In genomic region chr1:203274603-203275381, GRCh38 we compare ENCODE assay signal across 8 cellular contexts. TPM values are rescaled to one million over a fixed set of nuclear protein-coding genes. Genes with fewer than 3 reads are reported as not detected.
A peak's percentile ranks its signal among the peaks of the same experiment; 100 is the strongest.
DNase-seq lines count a peak whose midpoint lies in the region; ATAC-seq and TF ChIP-seq lines count a peak whose summit lies in the region.

No MANE protein-coding gene starts in this region.

- no peak overlapping the region for H2AFZ ChIP-seq in PC-9

- POLR2A ChIA-PET in PC-9 (lab: Charles Lee; ENCODE audit: unreplicated experiment) = interaction anchor here (0.6 kb wide), 1 partner anchor 11 kb away, joined by 3 read pairs; no protein-coding TSS in a partner anchor

- no peak overlapping the region for H3K4me3 ChIP-seq in esophagus (ENCODE audit: low read depth in 1 of 2, low read length in 2 of 2)
- H3K4me3 ChIP-seq in PC-9 = no peak overlapping the region

- intact Hi-C loops in PC-9 (cut with micrococcal nuclease; ENCODE audit: unreplicated experiment) = loop anchor here (5.0 kb wide), 2 partner anchors 228 to 428 kb away; no protein-coding TSS in a partner anchor

- H3K9me3 ChIP-seq in esophagus (ENCODE audit: control insufficient read depth in 2 of 2, insufficient read depth in 1 of 2, low read depth in 1 of 2, low read length in 1 of 2) (no peaks in the 10 kb centered on the region), PC-9 (ENCODE audit: insufficient read depth, low read depth) (no peaks in the 10 kb centered on the region)

- no peak for ATAC-seq in GM21381 (IDR thresholded peaks at IDR 0.05; ENCODE audit: unreplicated experiment)

- no peaks in the 10 kb centered on the region for H3K79me2 ChIP-seq in PC-9 (ENCODE audit: low read depth)

- WGBS in esophagus, 2 donors = 41 to 53% methylated on average over 12 of the region's 12 CpGs

- H3K36me3 ChIP-seq in esophagus (ENCODE audit: control insufficient read depth in 2 of 2, insufficient read depth in 2 of 2, low read length in 1 of 2) (no peaks in the 10 kb centered on the region), PC-9 (ENCODE audit: low read depth) (no peaks in the 10 kb centered on the region)

- peak overlapping the region; percentile 87 to 98 for H3K27ac ChIP-seq in esophagus (ENCODE audit: low read depth in 2 of 2, low read length in 1 of 2)
- no peak overlapping the region for H3K27ac ChIP-seq in PC-9

- H3K4me1 ChIP-seq in esophagus (ENCODE audit: control insufficient read depth in 2 of 2, insufficient read depth in 2 of 2, low read length in 1 of 2) = peaks cover 6 to 29% of the 10 kb centered on the region in 2 donors
- no peaks in the 10 kb centered on the region for H3K4me1 ChIP-seq in PC-9 (replicated peaks; ENCODE audit: insufficient read depth)

- CTCF ChIA-PET in PC-9 (lab: Charles Lee) = interaction anchor here (0.6 to 1.2 kb wide), 5 partner anchors 60 to 506 kb away, joined by 3 to 8 read pairs (median 4); no protein-coding TSS in a partner anchor

- H3K36me3 Mint-ChIP-seq in nephron (ENCODE audit: low read depth) = no peaks in the 10 kb centered on the region

- no TSS peak for BruUV-seq in PC-9 (replicated peaks; lab: Mats Ljungman, UMichigan)

- no peaks in the 10 kb centered on the region for H4K20me1 ChIP-seq in PC-9 (ENCODE audit: insufficient read depth)

- peak overlapping the region in 2 of 3 experiments; percentile 56 to 66 for H3K4me3 Mint-ChIP-seq in nephron

- no peak overlapping the region for H3K4me2 ChIP-seq in PC-9

- DNase-seq in Ammon's horn (ENCODE audit: low spot score) = peak; percentile 93
- peak; percentile 48 for DNase-seq in NCI-H69 (lab: John Stamatoyannopoulos, UW)
- no peak for DNase-seq in PC-9
- DNase-seq in DMS79 treated with DMSO at 0.1 percent for 48 hours (lab: John Stamatoyannopoulos, UW) = no peak
- no peak for DNase-seq in DMS153 (lab: John Stamatoyannopoulos, UW)

- TF ChIP-seq CTCF in nephron (IDR thresholded peaks at IDR 0.05; ENCODE audit: unreplicated experiment in 3 of 3) (no peak), PC-9 (conservative IDR thresholded peaks at IDR 0.05) (no peak)

- no peaks in the 10 kb centered on the region for H3K9me2 ChIP-seq in PC-9 (ENCODE audit: insufficient read depth)

- H3K27ac Mint-ChIP-seq in nephron = peak overlapping the region; percentile 83 to 99 (median 95)

- no peaks in the 10 kb centered on the region for H3K9me3 Mint-ChIP-seq in nephron

- no peaks in the 10 kb centered on the region for H3K27me3 Mint-ChIP-seq in nephron (ENCODE audit: low read depth)

- H3F3A ChIP-seq in PC-9 (ENCODE audit: insufficient read depth, low read depth) = no peaks in the 10 kb centered on the region

- H3K27me3 ChIP-seq in esophagus (ENCODE audit: control insufficient read depth in 1 of 2, insufficient read depth in 2 of 2, low read length in 2 of 2) = no peaks in the 10 kb centered on the region
- H3K27me3 ChIP-seq in PC-9 (ENCODE audit: insufficient read depth, low read depth) = no peaks in the 10 kb centered on the region

- H3K4me1 Mint-ChIP-seq in nephron = peaks cover 70% of the 10 kb centered on the region

RNA-seq across cellular contexts. Expression of gene BTG2, which starts 30.5 kb away (rescaled TPM):
- polyA plus RNA-seq in esophagus = 10 to 100 TPM in 1 of 2 donors, 1 to 10 TPM in 1; 9.4 to 27.3 TPM
- total RNA-seq in PC-9 (2021) = 11.1 and 13.8 TPM in 2 replicates

RNA-seq across cellular contexts. Expression of gene CHIT1, which starts 45.3 kb away (rescaled TPM):
- polyA plus RNA-seq in esophagus = under 1 TPM in 1 of 2 donors, not detected in 1; 0.01 TPM
- total RNA-seq in PC-9 (2021) = not detected in 2 replicates

Comparison
In these comparisons a context has a peak if more than half of its experiments do, and no peak if none do; other contexts are left out.
1. DNase-seq: peak in Ammon's horn (single experiment) and NCI-H69 (single experiment); none in PC-9 (0 of 2), DMS79 treated with DMSO at 0.1 percent for 48 hours (single experiment) and DMS153 (single experiment).